ENCODE assay signal across 23 cellular contexts in genomic region chr16:51922476-51922875, GRCh38.
"Had no signal": no experiment of that assay in that cellular context is flagged by ENCODE, and none has a peak within 500 bp of the region (broad histone marks: within the 10 kb centered on the region; RNA-seq: fewer than 3 reads in every experiment).

No MANE protein-coding gene starts in this region.

- H3K27me3 ChIP-seq: gastrocnemius medialis, neural progenitor cell, right lobe of liver, suprapubic skin, transverse colon, upper lobe of right lung, uterus had no signal

- H3K9me3 Mint-ChIP-seq: nephron; stimulated activated naive CD8-positive, alpha-beta T cell treated with anti-CD3 and anti-CD28 coated beads, Interleukin-15, Interleukin-2, amounts not matched to agents 100 ng/mL and 50 ng/mL, for 24 hours had no signal

- H3K27me3 Mint-ChIP-seq: naive thymus-derived CD4-positive, alpha-beta T cell; stimulated activated naive B cell treated with anti-CD40 and anti-IgM and Interleukin-4, amounts not matched to agents 10 μg/mL and 1 μg/mL and 100 μg/mL, for 72 hours; stimulated activated naive CD8-positive, alpha-beta T cell treated with anti-CD3 and anti-CD28 coated beads, Interleukin-15, Interleukin-2, amounts not matched to agents 100 ng/mL and 50 ng/mL, for 24 hours had no signal

- H3K4me2 ChIP-seq: neural progenitor cell had no signal

- H2AFZ ChIP-seq: neural progenitor cell, parathyroid adenoma had no signal

- H3K36me3 ChIP-seq: gastrocnemius medialis, neural progenitor cell, right lobe of liver, suprapubic skin, transverse colon, upper lobe of right lung, uterus had no signal

- H3K9ac ChIP-seq: neural progenitor cell, parathyroid adenoma had no signal

- H3K4me1 ChIP-seq: gastrocnemius medialis, neural progenitor cell, parathyroid adenoma, right lobe of liver, suprapubic skin, transverse colon, upper lobe of right lung, uterus had no signal

- H3K4me3 Mint-ChIP-seq: naive thymus-derived CD4-positive, alpha-beta T cell; nephron; neural progenitor cell; stimulated activated naive B cell treated with anti-CD40 and anti-IgM and Interleukin-4, amounts not matched to agents 10 μg/mL and 1 μg/mL and 100 μg/mL, for 72 hours; stimulated activated naive CD8-positive, alpha-beta T cell treated with anti-CD3 and anti-CD28 coated beads, Interleukin-15, Interleukin-2, amounts not matched to agents 100 ng/mL and 50 ng/mL, for 24 hours had no signal

- H3K4me1 Mint-ChIP-seq: naive thymus-derived CD4-positive, alpha-beta T cell; nephron; stimulated activated naive B cell treated with anti-CD40 and anti-IgM and Interleukin-4, amounts not matched to agents 10 μg/mL and 1 μg/mL and 100 μg/mL, for 72 hours had no signal

- H3K27ac ChIP-seq: gastrocnemius medialis, neural progenitor cell, parathyroid adenoma, right lobe of liver, suprapubic skin, transverse colon, upper lobe of right lung, uterus had no signal

- H3K36me3 Mint-ChIP-seq: naive thymus-derived CD4-positive, alpha-beta T cell; neural progenitor cell; stimulated activated naive B cell treated with anti-CD40 and anti-IgM and Interleukin-4, amounts not matched to agents 10 μg/mL and 1 μg/mL and 100 μg/mL, for 72 hours had no signal

- ATAC-seq: gastrocnemius medialis; left lobe of liver; naive thymus-derived CD4-positive, alpha-beta T cell; right lobe of liver; stimulated activated naive B cell treated with anti-CD40 and anti-IgM and Interleukin-4, amounts not matched to agents 10 μg/mL and 1 μg/mL and 100 μg/mL, for 72 hours; upper lobe of right lung had no signal

- DNase-seq: cortex of kidney; gastrocnemius medialis; head of caudate nucleus; kidney; mesendoderm; midbrain; naive thymus-derived CD4-positive, alpha-beta T cell; right lobe of liver; small intestine; stimulated activated CD4-positive, alpha-beta T cell treated with anti-CD3 and anti-CD28 coated beads, Interleukin-15, amount 100 ng/mL, for 24 hours; stimulated activated CD4-positive, alpha-beta T cell treated with anti-CD3 and anti-CD28 coated beads, Interleukin-2, amount 100 ng/mL, for 48 hours; stimulated activated naive B cell treated with anti-CD40 and anti-IgM and Interleukin-4, amounts not matched to agents 10 μg/mL and 1 μg/mL and 100 μg/mL, for 72 hours; transverse colon; upper lobe of right lung; uterus had no signal

- H3K9me3 ChIP-seq: gastrocnemius medialis, right lobe of liver, suprapubic skin, transverse colon, upper lobe of right lung, uterus had no signal

- H3K27ac Mint-ChIP-seq: naive thymus-derived CD4-positive, alpha-beta T cell; nephron; neural progenitor cell; progenitor cell of endocrine pancreas; stimulated activated naive B cell treated with anti-CD40 and anti-IgM and Interleukin-4, amounts not matched to agents 10 μg/mL and 1 μg/mL and 100 μg/mL, for 72 hours; stimulated activated naive CD8-positive, alpha-beta T cell treated with anti-CD3 and anti-CD28 coated beads, Interleukin-15, Interleukin-2, amounts not matched to agents 100 ng/mL and 50 ng/mL, for 24 hours had no signal

- H3K79me2 ChIP-seq: parathyroid adenoma had no signal

- H3K4me3 ChIP-seq: gastrocnemius medialis, lung, neural progenitor cell, right lobe of liver, suprapubic skin, transverse colon, upper lobe of right lung, uterus had no signal
